ENCODE assay signal across 22 cellular contexts in genomic region chr5:76836585-76836984, GRCh38. TPM values are rescaled to one million over a fixed set of nuclear protein-coding genes. Genes with fewer than 3 reads are reported as not detected.
"Had no signal": no experiment of that assay in that cellular context is flagged by ENCODE, and none has a peak within 500 bp of the region (broad histone marks: within the 10 kb centered on the region; RNA-seq: fewer than 3 reads in every experiment).

No MANE protein-coding gene starts in this region.

- ATAC-seq: activated naive CD8-positive, alpha-beta T cell treated with anti-CD3 and anti-CD28 coated beads, Interleukin-2, amount 50 U/mL, for 24 hours; right cardiac atrium; stimulated activated naive B cell treated with anti-CD40 and anti-IgM and Interleukin-4, amounts not matched to agents 10 μg/mL and 1 μg/mL and 100 μg/mL, for 72 hours had no signal

- H3K27me3 Mint-ChIP-seq: activated B cell treated with CpG ODN at 0.5 μM for 24 hours; activated naive CD8-positive, alpha-beta T cell treated with anti-CD3 and anti-CD28 coated beads, Interleukin-2, amount 50 U/mL, for 24 hours; stimulated activated naive B cell treated with anti-CD40 and anti-IgM and Interleukin-4, amounts not matched to agents 10 μg/mL and 1 μg/mL and 100 μg/mL, for 72 hours had no signal

- H3K27ac ChIP-seq: ascending aorta, coronary artery, esophagus muscularis mucosa, prostate gland, skin epidermis, thyroid gland had no signal

- H3K27me3 ChIP-seq: ascending aorta, thyroid gland had no signal

- H3K4me1 Mint-ChIP-seq: activated B cell treated with CpG ODN at 0.5 μM for 24 hours; activated CD4-positive, alpha-beta T cell treated with anti-CD3 and anti-CD28 coated beads, Interleukin-2, amount 10 ng/mL, durations not matched to agents 7 days and 5 days; stimulated activated naive B cell treated with anti-CD40 and anti-IgM and Interleukin-4, amounts not matched to agents 10 μg/mL and 1 μg/mL and 100 μg/mL, for 72 hours had no signal

- H3K4me3 ChIP-seq: ascending aorta, coronary artery, esophagus muscularis mucosa, prostate gland, skin epidermis, thyroid gland had no signal

- DNase-seq: activated B cell treated with CpG ODN at 0.5 μM for 24 hours; activated CD4-positive, alpha-beta T cell treated with anti-CD3 and anti-CD28 coated beads, Interleukin-2, amount 10 ng/mL, durations not matched to agents 7 days and 5 days; activated naive CD4-positive, alpha-beta T cell treated with Interleukin-2 at 50 U/mL for 16 hours; activated naive CD8-positive, alpha-beta T cell treated with anti-CD3 and anti-CD28 coated beads, Interleukin-2, amount 50 U/mL, for 24 hours; kidney glomerular epithelial cell; nephron progenitor cell; occipital lobe; right cardiac atrium; stimulated activated CD4-positive, alpha-beta T cell treated with anti-CD3 and anti-CD28 coated beads, Interleukin-15, amount 100 ng/mL, for 24 hours; stimulated activated CD4-positive, alpha-beta T cell treated with anti-CD3 and anti-CD28 coated beads, Interleukin-4, amount 100 ng/mL, for 1 hour; stimulated activated naive B cell treated with anti-CD40 and anti-IgM and Interleukin-4, amounts not matched to agents 10 μg/mL and 1 μg/mL and 100 μg/mL, for 72 hours; T-helper 2 cell; thyroid gland had no signal

- H3K9me3 Mint-ChIP-seq: activated B cell treated with CpG ODN at 0.5 μM for 24 hours; activated CD4-positive, alpha-beta T cell treated with anti-CD3 and anti-CD28 coated beads, Interleukin-2, amount 10 ng/mL, durations not matched to agents 7 days and 5 days; activated naive CD8-positive, alpha-beta T cell treated with anti-CD3 and anti-CD28 coated beads, Interleukin-2, amount 50 U/mL, for 24 hours; activated T-helper 1 cell treated with anti-CD3 and anti-CD28 coated beads, Interleukin-12 subunit alpha, Interleukin-12 subunit beta, Interleukin-2, Interleukin-4 antibody, amounts not matched to agents 30 ng/mL and 10 ng/mL and 1 ng/mL, durations not matched to agents 14 hours and 24 hours and 36 hours; nephron progenitor cell; stimulated activated naive B cell treated with anti-CD40 and anti-IgM and Interleukin-4, amounts not matched to agents 10 μg/mL and 1 μg/mL and 100 μg/mL, for 72 hours had no signal

- H3K9me3 ChIP-seq: ascending aorta, esophagus muscularis mucosa, prostate gland, thyroid gland had no signal

- H3K4me1 ChIP-seq: ascending aorta, esophagus muscularis mucosa, prostate gland, thyroid gland had no signal

- H3K36me3 Mint-ChIP-seq: stimulated activated naive B cell treated with anti-CD40 and anti-IgM and Interleukin-4, amounts not matched to agents 10 μg/mL and 1 μg/mL and 100 μg/mL, for 72 hours had no signal

- H3K27ac Mint-ChIP-seq: activated B cell treated with CpG ODN at 0.5 μM for 24 hours; activated CD4-positive, alpha-beta T cell treated with anti-CD3 and anti-CD28 coated beads, Interleukin-2, amount 10 ng/mL, durations not matched to agents 7 days and 5 days; activated naive CD8-positive, alpha-beta T cell treated with anti-CD3 and anti-CD28 coated beads, Interleukin-2, amount 50 U/mL, for 24 hours; activated T-helper 1 cell treated with anti-CD3 and anti-CD28 coated beads, Interleukin-12 subunit alpha, Interleukin-12 subunit beta, Interleukin-2, Interleukin-4 antibody, amounts not matched to agents 30 ng/mL and 10 ng/mL and 1 ng/mL, durations not matched to agents 14 hours and 24 hours and 36 hours; nephron progenitor cell; stimulated activated naive B cell treated with anti-CD40 and anti-IgM and Interleukin-4, amounts not matched to agents 10 μg/mL and 1 μg/mL and 100 μg/mL, for 72 hours had no signal

- H3K4me3 Mint-ChIP-seq: activated B cell treated with CpG ODN at 0.5 μM for 24 hours; activated CD4-positive, alpha-beta T cell treated with anti-CD3 and anti-CD28 coated beads, Interleukin-2, amount 10 ng/mL, durations not matched to agents 7 days and 5 days; activated naive CD8-positive, alpha-beta T cell treated with anti-CD3 and anti-CD28 coated beads, Interleukin-2, amount 50 U/mL, for 24 hours; activated T-helper 1 cell treated with anti-CD3 and anti-CD28 coated beads, Interleukin-12 subunit alpha, Interleukin-12 subunit beta, Interleukin-2, Interleukin-4 antibody, amounts not matched to agents 30 ng/mL and 10 ng/mL and 1 ng/mL, durations not matched to agents 14 hours and 24 hours and 36 hours; nephron progenitor cell; stimulated activated naive B cell treated with anti-CD40 and anti-IgM and Interleukin-4, amounts not matched to agents 10 μg/mL and 1 μg/mL and 100 μg/mL, for 72 hours had no signal

- H3K36me3 ChIP-seq: ascending aorta, esophagus muscularis mucosa, prostate gland, thyroid gland had no signal

RNA-seq across cellular contexts. Expression of gene S100Z, which starts 13.2 kb away (rescaled TPM):
- total RNA-seq: activated B cell treated with CpG ODN at 0.5 μM for 24 hours, ascending aorta, cardiac septum, esophagus muscularis mucosa, lower leg skin, right cardiac atrium, thyroid gland had no signal
- polyA plus RNA-seq: right cardiac atrium, urinary bladder had no signal
